ENCODE assay signal across 11 cellular contexts in genomic region chr2:127163090-127163406, GRCh38. TPM values are rescaled to one million over a fixed set of nuclear protein-coding genes. Genes with fewer than 3 reads are reported as not detected.
"Had no signal": no experiment of that assay in that cellular context is flagged by ENCODE, and none has a peak within 500 bp of the region (broad histone marks: within the 10 kb centered on the region; RNA-seq: fewer than 3 reads in every experiment).

No MANE protein-coding gene starts in this region.

RNA-seq across cellular contexts. Expression of gene CYP27C1, which starts 57.1 kb away (rescaled TPM):
- total RNA-seq: activated B cell treated with CpG ODN at 0.5 μM for 24 hours; activated CD4-positive, alpha-beta memory T cell treated with anti-CD3 and anti-CD28 coated beads, Interleukin-2, amount 10 ng/mL, durations not matched to agents 7 days and 5 days; activated CD4-positive, alpha-beta T cell treated with anti-CD3 and anti-CD28 coated beads for 36 hours; activated CD4-positive, alpha-beta T cell treated with anti-CD3 and anti-CD28 coated beads, Interleukin-2, amount 10 ng/mL, durations not matched to agents 24 days and 14 days; activated CD4-positive, alpha-beta T cell treated with anti-CD3 and anti-CD28 coated beads, Interleukin-2, amount 10 ng/mL, durations not matched to agents 7 days and 5 days; activated CD8-positive, alpha-beta memory T cell treated with anti-CD3 and anti-CD28 coated beads, Interleukin-2, amount 10 ng/mL, durations not matched to agents 7 days and 5 days; activated CD8-positive, alpha-beta T cell treated with anti-CD3 and anti-CD28 coated beads for 36 hours; activated CD8-positive, alpha-beta T cell treated with anti-CD3 and anti-CD28 coated beads, Interleukin-2, amount 10 ng/mL, durations not matched to agents 7 days and 5 days; T-helper 1 cell treated with Interleukin-12 subunit alpha and Interleukin-12 subunit beta and Interleukin-4 antibody, amounts not matched to agents 30 ng/mL and 1 ng/mL, for 36 hours; T-helper 17 cell; T-helper 2 cell treated with Interferon-gamma antibody and Interleukin-4, amounts not matched to agents 100 ng/mL and 5 ng/mL, for 36 hours had no signal
